ENCODE assay signal across 8 cellular contexts in genomic region chr1:46724991-46725735, GRCh38. TPM values are rescaled to one million over a fixed set of nuclear protein-coding genes. Genes with fewer than 3 reads are reported as not detected.
A peak's percentile ranks its signal among the peaks of the same experiment; 100 is the strongest.
DNase-seq lines count a peak whose midpoint lies in the region; ATAC-seq, FAIRE-seq and TF ChIP-seq lines count a peak whose summit lies in the region.

No MANE protein-coding gene starts in this region.

- no peak for TF ChIP-seq POLR2A in endothelial cell of umbilical vein (IDR thresholded peaks at IDR 0.05; ENCODE audit: low read depth, low read length)

- no peaks in the 10 kb centered on the region for H3K36me3 Mint-ChIP-seq in CD4-positive, alpha-beta T cell (ENCODE audit: low read depth)
- peaks cover 0 to 8% of the 10 kb centered on the region in 2 donors for H3K36me3 Mint-ChIP-seq in naive B cell
- H3K36me3 Mint-ChIP-seq in stimulated activated effector memory CD8-positive, alpha-beta T cell treated with anti-CD3 and anti-CD28 coated beads, Interleukin-12 subunit alpha, Interleukin-12 subunit beta, amount 100 ng/mL, for 72 hours, result no peaks in the 10 kb centered on the region

- H3K4me3 Mint-ChIP-seq in CD4-positive, alpha-beta T cell, result no peak overlapping the region
- H3K4me3 Mint-ChIP-seq in naive B cell, result no peak overlapping the region
- H3K4me3 Mint-ChIP-seq in stimulated activated effector memory CD8-positive, alpha-beta T cell treated with anti-CD3 and anti-CD28 coated beads, Interleukin-12 subunit alpha, Interleukin-12 subunit beta, amount 100 ng/mL, for 72 hours, result no peak overlapping the region

- peak; percentile 48 to 68 (median 57) for DNase-seq in CD4-positive, alpha-beta T cell
- peak; percentile 69 for DNase-seq in HuH-7 (ENCODE audit: low spot score)
- peak; percentile 57 for DNase-seq in NOMO-1 treated with dmso at 0.1 percent for 144 hours (lab: John Stamatoyannopoulos, UW; ENCODE audit: unreplicated experiment)
- peak; percentile 79 for DNase-seq in activated CD8-positive, alpha-beta memory T cell treated with anti-CD3 and anti-CD28 coated beads for 24 hours
- DNase-seq in endothelial cell of umbilical vein (ENCODE audit: low read depth, low spot score), result peak; percentile 82
- DNase-seq in naive B cell, result peak; percentile 63
- DNase-seq in stimulated activated effector memory CD8-positive, alpha-beta T cell treated with anti-CD3 and anti-CD28 coated beads, Interleukin-12 subunit alpha, Interleukin-12 subunit beta, amount 100 ng/mL, for 72 hours (ENCODE audit: low spot score in 2 of 2), result peak; percentile 43 to 75

- no peak overlapping the region for H3K4me3 ChIP-seq in endothelial cell of umbilical vein (replicated peaks in 1 of 3; ENCODE audit: insufficient read depth in 1 of 3, low read depth in 1 of 3, low read length in 3 of 3)

- H3K4me2 ChIP-seq in endothelial cell of umbilical vein (ENCODE audit: insufficient read depth, low read length), result no peak overlapping the region

- H3K4me1 Mint-ChIP-seq in CD4-positive, alpha-beta T cell (ENCODE audit: low read depth), result peaks cover 4% of the 10 kb centered on the region
- peaks cover 0 to 5% (median 4%) of the 10 kb centered on the region in 3 donors for H3K4me1 Mint-ChIP-seq in naive B cell
- peaks cover 6% of the 10 kb centered on the region for H3K4me1 Mint-ChIP-seq in stimulated activated effector memory CD8-positive, alpha-beta T cell treated with anti-CD3 and anti-CD28 coated beads, Interleukin-12 subunit alpha, Interleukin-12 subunit beta, amount 100 ng/mL, for 72 hours

- H4K20me1 ChIP-seq in endothelial cell of umbilical vein (replicated peaks; ENCODE audit: control insufficient read depth, extremely low read depth, insufficient read depth, low read length), result no peaks in the 10 kb centered on the region

- intact Hi-C loops in CD4-positive, alpha-beta T cell (cut with DNase I, micrococcal nuclease), result loop anchor here (1.0 to 10.0 kb wide), 7 partner anchors 192 to 710 kb away; partner anchors contain the start of gene FOXD2 (in 1 of the 2)
- intact Hi-C loops in endothelial cell of umbilical vein (cut with micrococcal nuclease), result loop anchor here (1.0 to 10.0 kb wide), 6 partner anchors 36 to 319 kb away; no protein-coding TSS in a partner anchor

- POLR2A ChIA-PET in CD4-positive, alpha-beta T cell (lab: Charles Lee), result interaction anchor here (1.0 kb wide), 1 partner anchor 192 kb away, joined by 5 read pairs; no protein-coding TSS in a partner anchor
- POLR2A ChIA-PET in endothelial cell of umbilical vein (lab: Charles Lee), result interaction anchor here (1.0 kb wide), 1 partner anchor 108 kb away, joined by 4 read pairs; the partner anchor contains the start of gene MOB3C

- H3K79me2 ChIP-seq in endothelial cell of umbilical vein (ENCODE audit: control insufficient read depth, insufficient read depth, low read length), result no peaks in the 10 kb centered on the region

- dilution Hi-C loops in endothelial cell of umbilical vein (cut with MboI; ENCODE audit: extremely low pct_ligation_motif_present, low sequenced_read_pairs), result no loop called here

- H3K36me3 ChIP-seq in endothelial cell of umbilical vein (ENCODE audit: control insufficient read depth in 2 of 2, extremely low read depth in 1 of 2, insufficient read depth in 2 of 2, low read length in 2 of 2), result no peaks in the 10 kb centered on the region

- H3K9me3 ChIP-seq in CD4-positive, alpha-beta T cell (ENCODE audit: control insufficient read depth, low read length), result no peaks in the 10 kb centered on the region
- no peaks in the 10 kb centered on the region for H3K9me3 ChIP-seq in endothelial cell of umbilical vein (replicated peaks; ENCODE audit: control insufficient read depth, insufficient read depth, low read length)

- H3K9ac ChIP-seq in endothelial cell of umbilical vein (replicated peaks; ENCODE audit: extremely low read depth, insufficient read depth, low read length), result no peak overlapping the region

- H3K27ac Mint-ChIP-seq in CD4-positive, alpha-beta T cell, result no peak overlapping the region
- no peak overlapping the region for H3K27ac Mint-ChIP-seq in naive B cell
- no peak overlapping the region for H3K27ac Mint-ChIP-seq in stimulated activated effector memory CD8-positive, alpha-beta T cell treated with anti-CD3 and anti-CD28 coated beads, Interleukin-12 subunit alpha, Interleukin-12 subunit beta, amount 100 ng/mL, for 72 hours

- TF ChIP-seq CTCF in CD4-positive, alpha-beta T cell (IDR thresholded peaks at IDR 0.05), result peak; percentile 74
- TF ChIP-seq CTCF in endothelial cell of umbilical vein (IDR thresholded peaks at IDR 0.05; ENCODE audit: extremely low read depth in 1 of 2, insufficient read depth in 1 of 2, low read depth in 1 of 2, low read length in 2 of 2), result peak; percentile 81 to 83

- peak; percentile 100 for ATAC-seq in CD4-positive, alpha-beta T cell (ENCODE audit: poor library complexity)
- ATAC-seq in GM19452 (IDR thresholded peaks at IDR 0.05; ENCODE audit: unreplicated experiment) (peak; percentile 70), naive B cell (ENCODE audit: low read depth in 2 of 2) (peak; percentile 93 to 100)
- ATAC-seq in stimulated activated effector memory CD8-positive, alpha-beta T cell treated with anti-CD3 and anti-CD28 coated beads, Interleukin-12 subunit alpha, Interleukin-12 subunit beta, amount 100 ng/mL, for 72 hours, result peak; percentile 95

- peaks cover 21% of the 10 kb centered on the region for H3K4me1 ChIP-seq in endothelial cell of umbilical vein (ENCODE audit: control insufficient read depth, extremely low read depth, insufficient read depth, low read length)

- BruUV-seq in endothelial cell of umbilical vein (replicated peaks; lab: Mats Ljungman, UMichigan), result no TSS peak

- CTCF ChIA-PET in CD4-positive, alpha-beta T cell (lab: Charles Lee), result interaction anchor here (0.6 to 2.8 kb wide), 13 partner anchors 11 to 279 kb away, joined by 3 to 14 read pairs (median 3); partner anchors contain the start of gene MKNK1
- CTCF ChIA-PET in endothelial cell of umbilical vein (lab: Charles Lee), result interaction anchor here (0.6 to 4.2 kb wide), 31 partner anchors 8 to 318 kb away, joined by 3 to 79 read pairs (median 6); partner anchors contain the start of genes ATPAF1, KNCN, MKNK1 and MOB3C

- H3K27ac ChIP-seq in CD4-positive, alpha-beta T cell (ENCODE audit: low read depth, low read length), result no peak overlapping the region
- no peak overlapping the region for H3K27ac ChIP-seq in endothelial cell of umbilical vein (ENCODE audit: insufficient read depth, low read depth, low read length)

- peaks cover 36% of the 10 kb centered on the region for H3K27me3 Mint-ChIP-seq in CD4-positive, alpha-beta T cell
- H3K27me3 Mint-ChIP-seq in naive B cell, result peaks cover 29 to 51% (median 42%) of the 10 kb centered on the region in 3 donors

- no peaks in the 10 kb centered on the region for H3K9me3 Mint-ChIP-seq in CD4-positive, alpha-beta T cell
- peaks cover 0 to 14% (median 2%) of the 10 kb centered on the region in 7 donors for H3K9me3 Mint-ChIP-seq in naive B cell
- no peaks in the 10 kb centered on the region for H3K9me3 Mint-ChIP-seq in stimulated activated effector memory CD8-positive, alpha-beta T cell treated with anti-CD3 and anti-CD28 coated beads, Interleukin-12 subunit alpha, Interleukin-12 subunit beta, amount 100 ng/mL, for 72 hours

- no peak overlapping the region for H2AFZ ChIP-seq in endothelial cell of umbilical vein (ENCODE audit: low read depth, low read length)

- no peaks in the 10 kb centered on the region for H3K9me1 ChIP-seq in endothelial cell of umbilical vein (replicated peaks; ENCODE audit: control insufficient read depth, extremely low read depth, insufficient read depth, low read length)

- FAIRE-seq in endothelial cell of umbilical vein (lab: Jason Lieb, UNC), result peak; percentile 93

- H3K27me3 ChIP-seq in CD4-positive, alpha-beta T cell (ENCODE audit: control insufficient read depth, insufficient read depth, low read length), result peaks cover 10% of the 10 kb centered on the region
- peaks cover 15 to 16% of the 10 kb centered on the region in 2 experiments for H3K27me3 ChIP-seq in endothelial cell of umbilical vein (ENCODE audit: control insufficient read depth in 2 of 2, insufficient read depth in 2 of 2, low read length in 2 of 2)

RNA-seq across cellular contexts. Expression of gene EFCAB14, which starts 6.2 kb away (rescaled TPM):
- 10 to 100 TPM; 36.8 to 38.3 TPM for total RNA-seq in CD4-positive, alpha-beta T cell
- 81.7 and 81.9 TPM in 2 replicates for total RNA-seq in endothelial cell of umbilical vein
- 28.7 and 30.0 TPM in 2 replicates for polyA plus RNA-seq in endothelial cell of umbilical vein
- 31.2 and 35.1 TPM in 2 replicates for polyA plus RNA-seq in endothelial cell of umbilical vein (2011; cell fraction: cytosol; rRNA removed)
- polyA plus RNA-seq in endothelial cell of umbilical vein (2011; cell fraction: nucleus; rRNA removed), result 34.6 and 41.2 TPM in 2 replicates
- 32.4 and 40.1 TPM in 2 replicates for polyA plus RNA-seq in endothelial cell of umbilical vein (2012)
- 50.9 and 58.0 TPM in 2 replicates for polyA minus RNA-seq in endothelial cell of umbilical vein
- polyA minus RNA-seq in endothelial cell of umbilical vein (2011; cell fraction: cytosol; rRNA and poly(A)+ RNA removed), result 27.1 TPM
- polyA minus RNA-seq in endothelial cell of umbilical vein (2011; cell fraction: nucleus; rRNA and poly(A)+ RNA removed), result 38.6 and 39.4 TPM in 2 replicates
- polyA plus RNA-seq in naive B cell (ENCODE audit: low read depth in 6 of 6), result 100 to 1,000 TPM in 3 of 6 donors, 10 to 100 TPM in 3; 70.0 to 114 (median 96.0) TPM

RNA-seq across cellular contexts. Expression of gene TEX38, which starts 53.5 kb away (rescaled TPM):
- total RNA-seq in CD4-positive, alpha-beta T cell, result not detected
- total RNA-seq in endothelial cell of umbilical vein, result not detected in 2 replicates
- polyA plus RNA-seq in endothelial cell of umbilical vein, result not detected in 2 replicates
- not detected in 2 replicates for polyA plus RNA-seq in endothelial cell of umbilical vein (2011; cell fraction: cytosol; rRNA removed)
- polyA plus RNA-seq in endothelial cell of umbilical vein (2011; cell fraction: nucleus; rRNA removed), result not detected in 2 replicates
- not detected in 2 replicates for polyA plus RNA-seq in endothelial cell of umbilical vein (2012)
- not detected in 2 replicates for polyA minus RNA-seq in endothelial cell of umbilical vein
- not detected for polyA minus RNA-seq in endothelial cell of umbilical vein (2011; cell fraction: cytosol; rRNA and poly(A)+ RNA removed)
- polyA minus RNA-seq in endothelial cell of umbilical vein (2011; cell fraction: nucleus; rRNA and poly(A)+ RNA removed), result not detected in 2 replicates
- not detected for polyA plus RNA-seq in naive B cell (ENCODE audit: low read depth in 6 of 6)

RNA-seq across cellular contexts. Expression of gene ATPAF1, which starts 57.0 kb away (rescaled TPM):
- 10 to 100 TPM; 10.1 to 12.4 TPM for total RNA-seq in CD4-positive, alpha-beta T cell
- 28.4 and 29.6 TPM in 2 replicates for total RNA-seq in endothelial cell of umbilical vein
- polyA plus RNA-seq in endothelial cell of umbilical vein (28.3 and 31.5 TPM in 2 replicates), naive B cell (ENCODE audit: low read depth in 6 of 6) (10 to 100 TPM; 45.0 to 87.6 (median 55.8) TPM)
- polyA plus RNA-seq in endothelial cell of umbilical vein (2011; cell fraction: cytosol; rRNA removed), result 43.6 and 50.5 TPM in 2 replicates
- 28.4 and 35.1 TPM in 2 replicates for polyA plus RNA-seq in endothelial cell of umbilical vein (2011; cell fraction: nucleus; rRNA removed)
- 25.5 and 33.3 TPM in 2 replicates for polyA plus RNA-seq in endothelial cell of umbilical vein (2012)
- polyA minus RNA-seq in endothelial cell of umbilical vein, result 28.5 and 28.9 TPM in 2 replicates
- polyA minus RNA-seq in endothelial cell of umbilical vein (2011; cell fraction: cytosol; rRNA and poly(A)+ RNA removed), result 26.0 TPM
- polyA minus RNA-seq in endothelial cell of umbilical vein (2011; cell fraction: nucleus; rRNA and poly(A)+ RNA removed), result 19.5 and 28.5 TPM in 2 replicates
